8 cellular contexts compared by ENCODE assay signal in genomic region chr18:79680100-79680879, GRCh38. TPM values are rescaled to one million over a fixed set of nuclear protein-coding genes. Genes with fewer than 3 reads are reported as not detected.
DNase-seq lines count a peak whose midpoint lies in the region; TF ChIP-seq lines count a peak whose summit lies in the region.

No MANE protein-coding gene starts in this region.

- peak overlapping the region; percentile 95 for H3K4me2 ChIP-seq in osteoblast (ENCODE audit: insufficient read depth, low read length)

- no peaks in the 10 kb centered on the region for H3K27me3 ChIP-seq in osteoblast (ENCODE audit: insufficient read depth, low read length)

- DNase-seq in NCI-H1048 (lab: John Stamatoyannopoulos, UW) = peak; percentile 3
- DNase-seq in activated T-cell treated with anti-CD3 and anti-CD28 coated beads for 4 hours = peak; percentile 37
- peak; percentile 45 for DNase-seq in fibroblast of gingiva (ENCODE audit: low read depth)
- DNase-seq in osteoblast (ENCODE audit: insufficient read length, low spot score, missing footprints) = peak; percentile 92
- DNase-seq in cortex of kidney (lab: John Stamatoyannopoulos, UW) = no peak
- DNase-seq in DMS79 treated with DMSO at 0.1 percent for 48 hours (lab: John Stamatoyannopoulos, UW) = no peak

- peaks cover 43% of the 10 kb centered on the region for H4K20me1 ChIP-seq in osteoblast (ENCODE audit: insufficient read depth, low read length)

- peak overlapping the region; percentile 92 for H3K4me3 ChIP-seq in HEK293 (ENCODE audit: low read depth, low read length)
- peak overlapping the region; percentile 99 for H3K4me3 ChIP-seq in osteoblast (ENCODE audit: insufficient read depth, low read length)

- peak overlapping the region; percentile 94 for H3K9ac ChIP-seq in ES-I3 (ENCODE audit: low read depth, low read length)

- peak overlapping the region; percentile 97; the same call in 1 of the 2 replicates for H3K27ac ChIP-seq in HEK293 (ENCODE audit: extremely low read depth, low read depth, low read length)
- peak overlapping the region; percentile 98 for H3K27ac ChIP-seq in osteoblast (ENCODE audit: low read depth, low read length)

- POLR2A ChIA-PET in HEK293 (lab: Yijun Ruan, JAX) = no interaction called here

- peaks cover 5% of the 10 kb centered on the region; the same call in 1 of the 2 replicates for H3K36me3 ChIP-seq in ES-I3 (ENCODE audit: insufficient read depth, low read length)
- peaks cover 7 to 15% of the 10 kb centered on the region in 2 experiments; a peak in 2 of 3 replicates for H3K36me3 ChIP-seq in HEK293 (ENCODE audit: control insufficient read depth in 2 of 2, insufficient read depth in 1 of 2, low read length in 2 of 2)
- peaks cover 6% of the 10 kb centered on the region for H3K36me3 ChIP-seq in osteoblast (ENCODE audit: insufficient read depth, low read length)

- H2AFZ ChIP-seq in osteoblast (ENCODE audit: low read length) = peak overlapping the region; percentile 54

- CTCF ChIA-PET in HEK293 (lab: Yijun Ruan, JAX) = interaction anchor here (0.6 to 0.9 kb wide), 2 partner anchors 8 to 9 kb away, joined by 3 to 5 read pairs; no protein-coding TSS in a partner anchor

- TF ChIP-seq CTCF in HEK293 (tag by site-specific recombination; IDR thresholded peaks at IDR 0.05) (no peak), osteoblast (IDR thresholded peaks at IDR 0.05; ENCODE audit: extremely low read depth, low read depth, low read length) (no peak)

- H3K79me2 ChIP-seq in osteoblast (ENCODE audit: insufficient read depth, low read length) = peaks cover 72% of the 10 kb centered on the region

- H3K4me1 ChIP-seq in ES-I3 (ENCODE audit: insufficient read depth, low read length) (peaks cover 11% of the 10 kb centered on the region; the same call in 1 of the 2 replicates), HEK293 (ENCODE audit: control insufficient read depth, insufficient read depth, low read length) (peaks cover 20% of the 10 kb centered on the region), osteoblast (ENCODE audit: insufficient read depth, low read length) (peaks cover 18% of the 10 kb centered on the region)

- H3K9me3 ChIP-seq in ES-I3 (ENCODE audit: control insufficient read depth, insufficient read depth, low read length) = 0 out of 2 replicates have a peak, but pooled peaks cover 3% of the 10 kb centered on the region
- no peaks in the 10 kb centered on the region for H3K9me3 ChIP-seq in HEK293 (ENCODE audit: control insufficient read depth, insufficient read depth, low read depth, low read length)
- H3K9me3 ChIP-seq in osteoblast (ENCODE audit: low read depth, low read length) = no peaks in the 10 kb centered on the region

TF ChIP-seq in HEK293, 187 proteins besides CTCF, POLR2A, EP300 and RAD21:
- TF ChIP-seq GLIS1 (tag by site-specific recombination; IDR thresholded peaks at IDR 0.05) (peak; percentile 94), YY2 (tag by site-specific recombination; IDR thresholded peaks at IDR 0.05) (no peak), ZNF433 (tag by site-specific recombination; IDR thresholded peaks at IDR 0.05; ENCODE audit: low read depth) (no peak), ZNF394 (tag by site-specific recombination; IDR thresholded peaks at IDR 0.05; ENCODE audit: borderline replicate concordance) (no peak), SP3 (tag by site-specific recombination; IDR thresholded peaks at IDR 0.05) (peak; percentile 49), ZNF335 (tag by site-specific recombination; conservative IDR thresholded peaks at IDR 0.05) (peak; percentile 65), ZIC2 (tag by site-specific recombination; IDR thresholded peaks at IDR 0.05) (peak; percentile 68), ZNF747 (tag by site-specific recombination; IDR thresholded peaks at IDR 0.05) (no peak), KLF9 (tag by site-specific recombination; IDR thresholded peaks at IDR 0.05; ENCODE audit: low read depth) (0 out of 2 replicates have a peak, but pooled peaks have one; percentile 20), GLIS2 (tag by site-specific recombination; IDR thresholded peaks at IDR 0.05) (peak; percentile 52), ZSCAN30 (tag by site-specific recombination; IDR thresholded peaks at IDR 0.05) (no peak), SP2 (tag by site-specific recombination; IDR thresholded peaks at IDR 0.05) (peak; percentile 4; the same call in 1 of the 2 replicates), KLF17 (tag by site-specific recombination; IDR thresholded peaks at IDR 0.05) (0 out of 2 replicates have a peak, but pooled peaks have one; percentile 44), ZNF146 (tag by site-specific recombination; IDR thresholded peaks at IDR 0.05) (no peak), ZBTB17 (tag by site-specific recombination; IDR thresholded peaks at IDR 0.05) (no peak)
TF ChIP-seq in HEK293: peak in this region for 8.

RNA-seq across cellular contexts. Expression of gene CTDP1, which starts 0.7 kb away (rescaled TPM):
- 25.0 and 26.8 TPM in 2 replicates for total RNA-seq in osteoblast

Comparison
In these comparisons a context has a peak if more than half of its experiments do, and no peak if none do; other contexts are left out.
1. DNase-seq: peak in NCI-H1048 (single experiment), activated T-cell treated with anti-CD3 and anti-CD28 coated beads for 4 hours (single experiment), fibroblast of gingiva (single experiment) and osteoblast (single experiment); none in cortex of kidney (single experiment) and DMS79 treated with DMSO at 0.1 percent for 48 hours (single experiment).